Comparison of ENCODE assay signal across 28 cellular contexts in the genomic region with DNA sequence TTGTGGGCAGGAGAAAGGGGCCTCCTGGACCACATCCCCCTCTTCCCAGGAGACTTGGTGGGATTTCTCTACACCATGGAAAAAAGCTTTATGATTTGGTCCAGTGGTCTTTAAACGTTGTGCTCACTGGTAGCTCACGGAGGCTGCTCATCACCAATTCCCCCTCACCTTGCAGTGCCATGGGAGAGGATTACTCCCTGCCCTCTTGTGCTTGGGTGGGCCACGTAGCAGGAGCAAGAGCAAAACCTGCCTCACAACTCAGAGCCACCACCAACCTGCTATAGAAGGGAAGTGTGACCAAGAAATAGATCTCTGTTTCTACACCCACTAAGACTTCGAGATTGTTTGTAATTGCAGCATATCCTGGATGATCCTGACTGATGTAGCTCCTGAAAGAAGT.
"Had no signal": no experiment of that assay in that cellular context is flagged by ENCODE, and none has a peak within 500 bp of the region (broad histone marks: within the 10 kb centered on the region; RNA-seq: fewer than 3 reads in every experiment).

No MANE protein-coding gene starts in this region.

- H3K4me1 ChIP-seq: ascending aorta had no signal

- H3K27me3 ChIP-seq: ascending aorta, cardiac muscle cell had no signal

- H3K9me3 ChIP-seq: ascending aorta had no signal

- H3K27ac ChIP-seq: ascending aorta, cardiac muscle cell, VCaP had no signal

- DNase-seq: activated B cell treated with CpG ODN at 0.5 μM for 24 hours; activated CD4-positive, alpha-beta memory T cell treated with anti-CD3 and anti-CD28 coated beads for 36 hours; activated CD4-positive, alpha-beta T cell treated with anti-CD3 and anti-CD28 coated beads for 4 hours; activated CD4-positive, alpha-beta T cell treated with anti-CD3 and anti-CD28 coated beads, Interleukin-2, amount 10 ng/mL, durations not matched to agents 24 days and 14 days; activated CD4-positive, alpha-beta T cell treated with anti-CD3 and anti-CD28 coated beads, Interleukin-2, amount 50 U/mL, for 1 hour; activated CD4-positive, alpha-beta T cell treated with anti-CD3 and anti-CD28 coated beads, Interleukin-2, amount 50 U/mL, for 4 hours; activated CD4-positive, CD25-positive, alpha-beta regulatory T cell treated with anti-CD3 and anti-CD28 coated beads, Interleukin-2, amount 50 U/mL, for 72 hours; activated CD8-positive, alpha-beta memory T cell treated with anti-CD3 and anti-CD28 coated beads, Interleukin-2, amount 50 U/mL, for 4 hours; activated CD8-positive, alpha-beta T cell treated with anti-CD3 and anti-CD28 coated beads for 36 hours; activated gamma-delta T cell; activated naive CD4-positive, alpha-beta T cell treated with anti-CD3 and anti-CD28 coated beads, Interleukin-2, amount 10 ng/mL, durations not matched to agents 7 days and 5 days; activated naive CD4-positive, alpha-beta T cell treated with Interleukin-2 at 50 U/mL for 16 hours; activated naive CD8-positive, alpha-beta T cell treated with anti-CD3 and anti-CD28 coated beads, Interleukin-2, amount 10 ng/mL, durations not matched to agents 7 days and 5 days; activated naive CD8-positive, alpha-beta T cell treated with anti-CD3 and anti-CD28 coated beads, Interleukin-2, amount 50 U/mL, for 24 hours; activated T-cell treated with anti-CD3 and anti-CD28 coated beads for 4 hours; activated T-cell treated with anti-CD3 and anti-CD28 coated beads, Interleukin-2, amount 50 U/mL, for 1 hour; activated T-cell treated with anti-CD3 and anti-CD28 coated beads, Interleukin-2, amount 50 U/mL, for 4 hours; activated T-cell treated with anti-CD3 and anti-CD28 coated beads, Interleukin-2, amount 50 U/mL, for 72 hours; amygdala; anterior cingulate cortex; caudate nucleus; SW 1271; T-helper 1 cell; T-helper 2 cell; T-helper 9 cell had no signal

- H3K36me3 ChIP-seq: ascending aorta, cardiac muscle cell had no signal

- H3K4me3 ChIP-seq: ascending aorta, cardiac muscle cell had no signal
